ENCODE assay signal across 8 cellular contexts in the genomic region with DNA sequence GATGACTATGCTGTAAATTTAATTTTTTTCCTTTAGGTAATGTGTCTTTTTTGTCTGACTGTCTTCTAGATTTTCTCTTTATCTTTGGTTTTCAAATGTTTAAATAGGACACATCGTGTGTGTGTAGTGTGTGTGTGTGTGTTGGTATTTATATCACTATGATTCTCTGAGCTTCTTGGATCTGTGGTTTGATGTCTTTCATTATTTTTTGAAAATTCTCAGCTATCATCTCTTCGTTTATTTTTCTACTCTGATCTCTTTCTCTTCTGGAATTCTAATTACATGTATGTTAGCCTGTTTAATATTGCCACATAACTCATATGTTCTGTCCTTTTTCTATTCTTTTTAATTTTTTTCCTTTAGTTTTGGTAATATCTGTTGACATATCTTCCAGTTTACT.
"Had no signal": no experiment of that assay in that cellular context is flagged by ENCODE, and none has a peak within 500 bp of the region (broad histone marks: within the 10 kb centered on the region; RNA-seq: fewer than 3 reads in every experiment).

No MANE protein-coding gene starts in this region.

- ATAC-seq: GM12878 had no signal

- H3K4me3 ChIP-seq: GM12878 had no signal

- DNase-seq: GDM1, GF-D8 had no signal

- FAIRE-seq: G401.6, GM12878, GM12891, GM12892, GM18507, GM19239 had no signal
